Comparison of ENCODE assay signal across 1 cellular context in genomic region chr11:92225563-92226308, GRCh38.
TF ChIP-seq lines count a peak whose summit lies in the region.

No MANE protein-coding gene starts in this region.

TF ChIP-seq in SK-N-SH treated with all-trans-retinoic acid at 6 μM for 48 hours, 23 proteins besides CTCF, POLR2A, EP300 and RAD21 (continued from another document):
- TF ChIP-seq POU6F1 (CRISPR knock-in tag; IDR thresholded peaks at IDR 0.05; ENCODE audit: borderline replicate concordance, low read depth) (no peak), ZNF70 (CRISPR knock-in tag; IDR thresholded peaks at IDR 0.05) (no peak), TCF4 (CRISPR knock-in tag; IDR thresholded peaks at IDR 0.05; ENCODE audit: borderline replicate concordance) (no peak), ZFP30 (CRISPR knock-in tag; IDR thresholded peaks at IDR 0.05) (no peak)
